In genomic region chr10:19974554-19974953, GRCh38 we compare ENCODE assay signal across 31 cellular contexts.
"Had no signal": no experiment of that assay in that cellular context is flagged by ENCODE, and none has a peak within 500 bp of the region (broad histone marks: within the 10 kb centered on the region; RNA-seq: fewer than 3 reads in every experiment).

No MANE protein-coding gene starts in this region.

- H3K27me3 Mint-ChIP-seq: naive B cell; stimulated activated memory B cell treated with anti-CD40 and anti-IgM and Interleukin-4, amounts not matched to agents 10 μg/mL and 1 μg/mL and 100 μg/mL, for 72 hours; stimulated activated naive CD8-positive, alpha-beta T cell treated with anti-CD3 and anti-CD28 coated beads, Interleukin-15, Interleukin-2, amounts not matched to agents 100 ng/mL and 50 ng/mL, for 24 hours had no signal

- H3K4me3 ChIP-seq: colonic mucosa, esophagus muscularis mucosa, gastroesophageal sphincter, heart right ventricle, lower lobe of right lung, mucosa of descending colon, neural progenitor cell, ovary, psoas muscle, skin epidermis, spleen, thyroid gland had no signal

- H3K36me3 Mint-ChIP-seq: natural killer cell treated with Interleukin-12 subunit alpha and Interleukin-12 subunit beta and Interleukin-15 and Interleukin-18, amount 100 ng/mL, for 72 hours; stimulated activated memory B cell treated with anti-CD40 and anti-IgM and Interleukin-4, amounts not matched to agents 10 μg/mL and 1 μg/mL and 100 μg/mL, for 72 hours had no signal

- H3K4me1 Mint-ChIP-seq: naive B cell; neural progenitor cell; stimulated activated memory B cell treated with anti-CD40 and anti-IgM and Interleukin-4, amounts not matched to agents 10 μg/mL and 1 μg/mL and 100 μg/mL, for 72 hours had no signal

- H3K27ac Mint-ChIP-seq: naive B cell; neural progenitor cell; stimulated activated memory B cell treated with anti-CD40 and anti-IgM and Interleukin-4, amounts not matched to agents 10 μg/mL and 1 μg/mL and 100 μg/mL, for 72 hours; stimulated activated naive CD8-positive, alpha-beta T cell treated with anti-CD3 and anti-CD28 coated beads, Interleukin-15, Interleukin-2, amounts not matched to agents 100 ng/mL and 50 ng/mL, for 24 hours had no signal

- H3K27me3 ChIP-seq: colonic mucosa, esophagus muscularis mucosa, foreskin keratinocyte, gastroesophageal sphincter, heart right ventricle, neural progenitor cell, ovary, spleen, thyroid gland had no signal

- H2AFZ ChIP-seq: neural progenitor cell had no signal

- DNase-seq: central memory CD4-positive, alpha-beta T cell; colonic mucosa; dermis blood vessel endothelial cell; effector memory CD4-positive, alpha-beta T cell; foreskin keratinocyte; heart right ventricle; hippocampal formation; islet precursor cell; kidney glomerular epithelial cell; left colon; left ventricle myocardium superior; lower lobe of right lung; mucosa of descending colon; naive B cell; nucleus accumbens; ovary; posterior cingulate gyrus; psoas muscle; right cardiac atrium; spleen; stimulated activated CD4-positive, alpha-beta T cell treated with anti-CD3 and anti-CD28 coated beads, Interleukin-4, amount 100 ng/mL, for 4 hours; thyroid gland; trophoblast cell had no signal

- H3K9me3 Mint-ChIP-seq: stimulated activated naive CD8-positive, alpha-beta T cell treated with anti-CD3 and anti-CD28 coated beads, Interleukin-15, Interleukin-2, amounts not matched to agents 100 ng/mL and 50 ng/mL, for 24 hours had no signal

- ATAC-seq: foreskin keratinocyte; gastroesophageal sphincter; heart right ventricle; left colon; left ventricle myocardium superior; mucosa of descending colon; psoas muscle; right cardiac atrium; stimulated activated memory B cell treated with anti-CD40 and anti-IgM and Interleukin-4, amounts not matched to agents 10 μg/mL and 1 μg/mL and 100 μg/mL, for 72 hours had no signal

- H3K9me3 ChIP-seq: colonic mucosa, mucosa of descending colon, ovary, psoas muscle, thyroid gland had no signal

- H3K4me3 Mint-ChIP-seq: immature natural killer cell; naive B cell; natural killer cell treated with Interleukin-12 subunit alpha and Interleukin-12 subunit beta and Interleukin-15 and Interleukin-18, amount 100 ng/mL, for 72 hours; neural progenitor cell; stimulated activated memory B cell treated with anti-CD40 and anti-IgM and Interleukin-4, amounts not matched to agents 10 μg/mL and 1 μg/mL and 100 μg/mL, for 72 hours; stimulated activated naive CD8-positive, alpha-beta T cell treated with anti-CD3 and anti-CD28 coated beads, Interleukin-15, Interleukin-2, amounts not matched to agents 100 ng/mL and 50 ng/mL, for 24 hours had no signal

- H3K36me3 ChIP-seq: colonic mucosa, esophagus muscularis mucosa, gastroesophageal sphincter, heart right ventricle, lower lobe of right lung, neural progenitor cell, ovary, spleen, thyroid gland had no signal

- H3K27ac ChIP-seq: colonic mucosa, esophagus muscularis mucosa, foreskin keratinocyte, gastroesophageal sphincter, heart right ventricle, lower lobe of right lung, neural progenitor cell, ovary, psoas muscle, skin epidermis, spleen, thyroid gland had no signal

- H3K4me1 ChIP-seq: colonic mucosa, neural progenitor cell, psoas muscle, spleen had no signal

- H3K4me2 ChIP-seq: neural progenitor cell had no signal
